1 cellular context compared by ENCODE assay signal in the genomic region with DNA sequence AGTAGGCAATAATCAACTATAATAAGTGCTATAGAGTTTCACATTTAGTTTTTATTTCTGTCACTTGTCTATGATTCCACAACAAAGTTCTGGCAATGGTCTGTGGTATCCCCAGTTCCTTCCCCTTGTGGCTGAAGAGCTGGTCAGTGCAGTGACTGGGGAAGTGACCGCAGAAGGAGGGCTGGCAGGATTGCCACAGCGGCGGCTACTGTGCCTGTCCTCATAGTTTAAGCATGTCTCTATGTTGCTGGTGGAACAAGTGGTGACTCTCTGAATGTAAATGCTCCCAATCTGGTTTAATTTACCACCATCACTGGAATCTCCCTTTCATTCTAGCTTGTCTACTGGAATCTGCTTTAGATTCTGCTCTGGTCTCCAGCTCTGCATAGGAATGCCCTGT.
TF ChIP-seq lines count a peak whose summit lies in the region.

No MANE protein-coding gene starts in this region.

TF ChIP-seq in HepG2, 621 proteins besides CTCF, POLR2A, EP300 and RAD21 (continued from another document):
- TF ChIP-seq, protein P1, sequence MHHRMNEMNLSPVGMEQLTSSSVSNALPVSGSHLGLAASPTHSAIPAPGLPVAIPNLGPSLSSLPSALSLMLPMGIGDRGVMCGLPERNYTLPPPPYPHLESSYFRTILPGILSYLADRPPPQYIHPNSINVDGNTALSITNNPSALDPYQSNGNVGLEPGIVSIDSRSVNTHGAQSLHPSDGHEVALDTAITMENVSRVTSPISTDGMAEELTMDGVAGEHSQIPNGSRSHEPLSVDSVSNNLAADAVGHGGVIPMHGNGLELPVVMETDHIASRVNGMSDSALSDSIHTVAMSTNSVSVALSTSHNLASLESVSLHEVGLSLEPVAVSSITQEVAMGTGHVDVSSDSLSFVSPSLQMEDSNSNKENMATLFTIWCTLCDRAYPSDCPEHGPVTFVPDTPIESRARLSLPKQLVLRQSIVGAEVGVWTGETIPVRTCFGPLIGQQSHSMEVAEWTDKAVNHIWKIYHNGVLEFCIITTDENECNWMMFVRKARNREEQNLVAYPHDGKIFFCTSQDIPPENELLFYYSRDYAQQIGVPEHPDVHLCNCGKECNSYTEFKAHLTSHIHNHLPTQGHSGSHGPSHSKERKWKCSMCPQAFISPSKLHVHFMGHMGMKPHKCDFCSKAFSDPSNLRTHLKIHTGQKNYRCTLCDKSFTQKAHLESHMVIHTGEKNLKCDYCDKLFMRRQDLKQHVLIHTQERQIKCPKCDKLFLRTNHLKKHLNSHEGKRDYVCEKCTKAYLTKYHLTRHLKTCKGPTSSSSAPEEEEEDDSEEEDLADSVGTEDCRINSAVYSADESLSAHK (CRISPR knock-in tag; IDR thresholded peaks at IDR 0.05; ENCODE audit: borderline replicate concordance), result no peak
- TF ChIP-seq MTF2 (CRISPR knock-in tag; IDR thresholded peaks at IDR 0.05; ENCODE audit: borderline replicate concordance), result no peak
- TF ChIP-seq, protein P2, sequence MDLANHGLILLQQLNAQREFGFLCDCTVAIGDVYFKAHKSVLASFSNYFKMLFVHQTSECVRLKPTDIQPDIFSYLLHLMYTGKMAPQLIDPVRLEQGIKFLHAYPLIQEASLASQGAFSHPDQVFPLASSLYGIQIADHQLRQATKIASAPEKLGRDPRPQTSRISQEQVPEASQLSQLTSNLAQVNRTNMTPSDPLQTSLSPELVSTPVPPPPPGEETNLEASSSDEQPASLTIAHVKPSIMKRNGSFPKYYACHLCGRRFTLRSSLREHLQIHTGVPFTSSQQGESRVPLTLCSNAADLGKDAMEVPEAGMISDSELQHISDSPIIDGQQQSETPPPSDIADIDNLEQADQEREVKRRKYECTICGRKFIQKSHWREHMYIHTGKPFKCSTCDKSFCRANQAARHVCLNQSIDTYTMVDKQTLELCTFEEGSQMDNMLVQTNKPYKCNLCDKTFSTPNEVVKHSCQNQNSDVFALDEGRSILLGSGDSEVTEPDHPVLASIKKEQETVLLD (CRISPR knock-in tag; IDR thresholded peaks at IDR 0.05; ENCODE audit: low read depth), result no peak
- no peak for TF ChIP-seq ZNF569 (CRISPR knock-in tag; IDR thresholded peaks at IDR 0.05; ENCODE audit: borderline replicate concordance)
- TF ChIP-seq, protein P3, sequence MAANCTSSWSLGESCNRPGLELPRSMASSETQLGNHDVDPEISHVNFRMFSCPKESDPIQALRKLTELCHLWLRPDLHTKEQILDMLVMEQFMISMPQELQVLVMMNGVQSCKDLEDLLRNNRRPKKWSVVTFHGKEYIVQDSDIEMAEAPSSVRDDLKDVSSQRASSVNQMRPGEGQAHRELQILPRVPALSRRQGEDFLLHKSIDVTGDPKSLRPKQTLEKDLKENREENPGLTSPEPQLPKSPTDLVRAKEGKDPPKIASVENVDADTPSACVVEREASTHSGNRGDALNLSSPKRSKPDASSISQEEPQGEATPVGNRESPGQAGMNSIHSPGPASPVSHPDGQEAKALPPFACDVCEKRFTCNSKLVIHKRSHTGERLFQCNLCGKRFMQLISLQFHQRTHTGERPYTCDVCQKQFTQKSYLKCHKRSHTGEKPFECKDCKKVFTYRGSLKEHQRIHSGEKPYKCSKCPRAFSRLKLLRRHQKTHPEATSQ (CRISPR knock-in tag; IDR thresholded peaks at IDR 0.05; ENCODE audit: borderline replicate concordance), result no peak
- no peak for TF ChIP-seq ZFP36 (IDR thresholded peaks at IDR 0.05; ENCODE audit: borderline replicate concordance, low read depth, low read length, partially characterized antibody)
- TF ChIP-seq NFRKB (IDR thresholded peaks at IDR 0.05), result no peak
- no peak for TF ChIP-seq MZF1 (CRISPR knock-in tag; IDR thresholded peaks at IDR 0.05; ENCODE audit: borderline replicate concordance)
- no peak for TF ChIP-seq ZNF615 (CRISPR knock-in tag; IDR thresholded peaks at IDR 0.05; ENCODE audit: borderline replicate concordance)
- TF ChIP-seq SNAI1 (CRISPR knock-in tag; IDR thresholded peaks at IDR 0.05; ENCODE audit: borderline replicate concordance), result no peak
- TF ChIP-seq ZNF589 (CRISPR knock-in tag; conservative IDR thresholded peaks at IDR 0.05), result no peak
- TF ChIP-seq, protein P4, sequence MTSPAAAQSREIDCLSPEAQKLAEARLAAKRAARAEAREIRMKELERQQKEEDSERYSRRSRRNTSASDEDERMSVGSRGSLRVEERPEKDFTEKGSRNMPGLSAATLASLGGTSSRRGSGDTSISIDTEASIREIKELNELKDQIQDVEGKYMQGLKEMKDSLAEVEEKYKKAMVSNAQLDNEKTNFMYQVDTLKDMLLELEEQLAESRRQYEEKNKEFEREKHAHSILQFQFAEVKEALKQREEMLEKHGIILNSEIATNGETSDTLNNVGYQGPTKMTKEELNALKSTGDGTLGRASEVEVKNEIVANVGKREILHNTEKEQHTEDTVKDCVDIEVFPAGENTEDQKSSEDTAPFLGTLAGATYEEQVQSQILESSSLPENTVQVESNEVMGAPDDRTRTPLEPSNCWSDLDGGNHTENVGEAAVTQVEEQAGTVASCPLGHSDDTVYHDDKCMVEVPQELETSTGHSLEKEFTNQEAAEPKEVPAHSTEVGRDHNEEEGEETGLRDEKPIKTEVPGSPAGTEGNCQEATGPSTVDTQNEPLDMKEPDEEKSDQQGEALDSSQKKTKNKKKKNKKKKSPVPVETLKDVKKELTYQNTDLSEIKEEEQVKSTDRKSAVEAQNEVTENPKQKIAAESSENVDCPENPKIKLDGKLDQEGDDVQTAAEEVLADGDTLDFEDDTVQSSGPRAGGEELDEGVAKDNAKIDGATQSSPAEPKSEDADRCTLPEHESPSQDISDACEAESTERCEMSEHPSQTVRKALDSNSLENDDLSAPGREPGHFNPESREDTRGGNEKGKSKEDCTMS (CRISPR knock-in tag; conservative IDR thresholded peaks at IDR 0.05), result no peak
- no peak for TF ChIP-seq SIN3B (IDR thresholded peaks at IDR 0.05; ENCODE audit: low read length)
- no peak for TF ChIP-seq ZFX (CRISPR knock-in tag; IDR thresholded peaks at IDR 0.05; ENCODE audit: low read depth)
